In genomic region chr12:96315741-96316481, GRCh38 we compare ENCODE assay signal across 8 cellular contexts.
DNase-seq lines count a peak whose midpoint lies in the region; ATAC-seq and TF ChIP-seq lines count a peak whose summit lies in the region.
"Not testable (repeated sequence)": the region's sequence is repeated elsewhere in the genome, so short reads cannot be mapped to it uniquely, and the experiment has no call there.

No MANE protein-coding gene starts in this region.

- H3K9me2 ChIP-seq in hepatocyte (replicated peaks; ENCODE audit: insufficient read depth) = not testable (repeated sequence)

- not testable (repeated sequence) for H3K79me2 ChIP-seq in hepatocyte

- intact Hi-C loops in stomach (cut with DNase I; ENCODE audit: low total_unique reads) = not testable (repeated sequence)

- WGBS in hepatocyte (ENCODE audit: low lambda C conversion rate, missing lambda C conversion rate) = 18% methylated on average over 28 of the region's 33 CpGs
- WGBS in stomach, 5 donors = 32 to 57% (median 39%) methylated on average over 11 to 33 of the region's 33 CpGs

- DNase-seq in DMS153 treated with DMSO at 0.1 percent for 48 hours (lab: John Stamatoyannopoulos, UW; ENCODE audit: unreplicated experiment) = peak; percentile 19
- not testable (repeated sequence) for DNase-seq in MG63; Peyer's patch; chondrocyte (ENCODE audit: low spot score); natural killer cell treated with Interleukin-12 subunit alpha and Interleukin-12 subunit beta and Interleukin-15 and Interleukin-18, amount 100 ng/mL, for 72 hours (ENCODE audit: low spot score); stomach
- peak; percentile 57 for DNase-seq in activated T-cell treated with anti-CD3 and anti-CD28 coated beads, Interleukin-2, amount 50 U/mL, for 1 hour
- peak; percentile 11 for DNase-seq in hepatocyte (ENCODE audit: low spot score)

- H3K27me3 Mint-ChIP-seq in chondrocyte (ENCODE audit: low read depth); natural killer cell treated with Interleukin-12 subunit alpha and Interleukin-12 subunit beta and Interleukin-15 and Interleukin-18, amount 100 ng/mL, for 72 hours: not testable (repeated sequence)

- H3K27ac Mint-ChIP-seq in chondrocyte (ENCODE audit: unreplicated experiment) = peak overlapping the region; percentile 97
- H3K27ac Mint-ChIP-seq in natural killer cell treated with Interleukin-12 subunit alpha and Interleukin-12 subunit beta and Interleukin-15 and Interleukin-18, amount 100 ng/mL, for 72 hours = peak overlapping the region in 1 of 2 donors; percentile 82

- not testable (repeated sequence) for H3K9me3 ChIP-seq in MG63; Peyer's patch; hepatocyte (ENCODE audit: low read depth); stomach

- TF ChIP-seq POLR2A in Peyer's patch (IDR thresholded peaks at IDR 0.05); stomach (IDR thresholded peaks at IDR 0.05): not testable (repeated sequence)

- H3K27ac ChIP-seq in Peyer's patch = peak overlapping the region; percentile 50 to 69 (median 56)
- peak overlapping the region; percentile 84 for H3K27ac ChIP-seq in hepatocyte
- peak overlapping the region; percentile 53 to 71 (median 57) for H3K27ac ChIP-seq in stomach

- H3K27me3 ChIP-seq in MG63, Peyer's patch, hepatocyte, stomach: not testable (repeated sequence)

- H4K20me1 ChIP-seq in hepatocyte (ENCODE audit: insufficient read depth, poor library complexity, severe bottlenecking) = not testable (repeated sequence)

- H2AFZ ChIP-seq in hepatocyte = peak overlapping the region; percentile 83

- not testable (repeated sequence) for ATAC-seq in natural killer cell treated with Interleukin-12 subunit alpha and Interleukin-12 subunit beta and Interleukin-15 and Interleukin-18, amount 100 ng/mL, for 72 hours

- H3K4me2 ChIP-seq in hepatocyte = peak overlapping the region; percentile 71

- peaks cover 16% of the 10 kb centered on the region for H3K36me3 ChIP-seq in MG63
- H3K36me3 ChIP-seq in Peyer's patch; hepatocyte (replicated peaks; ENCODE audit: insufficient read depth, low read depth): not testable (repeated sequence)
- H3K36me3 ChIP-seq in stomach = peaks cover 0 to 12% (median 5%) of the 10 kb centered on the region in 4 donors

- H3K4me3 Mint-ChIP-seq in chondrocyte (ENCODE audit: unreplicated experiment) = peak overlapping the region; percentile 92
- H3K4me3 Mint-ChIP-seq in natural killer cell treated with Interleukin-12 subunit alpha and Interleukin-12 subunit beta and Interleukin-15 and Interleukin-18, amount 100 ng/mL, for 72 hours = peak overlapping the region; percentile 77

- peak overlapping the region; percentile 43 for H3K4me3 ChIP-seq in MG63
- H3K4me3 ChIP-seq in Peyer's patch = peak overlapping the region; percentile 30 to 51 (median 42)
- H3K4me3 ChIP-seq in hepatocyte = peak overlapping the region; percentile 16
- H3K4me3 ChIP-seq in stomach = peak overlapping the region; percentile 44 to 52 (median 47)

- not testable (repeated sequence) for TF ChIP-seq EP300 in stomach (IDR thresholded peaks at IDR 0.05)

- TF ChIP-seq CTCF in Peyer's patch (IDR thresholded peaks at IDR 0.05); chondrocyte (IDR thresholded peaks at IDR 0.05); hepatocyte (IDR thresholded peaks at IDR 0.05; ENCODE audit: poor library complexity); stomach (IDR thresholded peaks at IDR 0.05): not testable (repeated sequence)

- H3K36me3 Mint-ChIP-seq in chondrocyte (ENCODE audit: low read depth); natural killer cell treated with Interleukin-12 subunit alpha and Interleukin-12 subunit beta and Interleukin-15 and Interleukin-18, amount 100 ng/mL, for 72 hours: not testable (repeated sequence)

- not testable (repeated sequence) for H3K9me3 Mint-ChIP-seq in chondrocyte (ENCODE audit: low read depth); natural killer cell treated with Interleukin-12 subunit alpha and Interleukin-12 subunit beta and Interleukin-15 and Interleukin-18, amount 100 ng/mL, for 72 hours

- H3K4me1 Mint-ChIP-seq in chondrocyte (ENCODE audit: low read depth) = peaks cover 16% of the 10 kb centered on the region
- peaks cover 10 to 11% of the 10 kb centered on the region in 2 donors for H3K4me1 Mint-ChIP-seq in natural killer cell treated with Interleukin-12 subunit alpha and Interleukin-12 subunit beta and Interleukin-15 and Interleukin-18, amount 100 ng/mL, for 72 hours (ENCODE audit: low read depth in 2 of 2)

- H3K4me1 ChIP-seq in Peyer's patch; hepatocyte (ENCODE audit: insufficient read depth): not testable (repeated sequence)
- peaks cover 0 to 11% (median 4%) of the 10 kb centered on the region in 4 donors for H3K4me1 ChIP-seq in stomach
